ENCODE assay signal across 1 cellular context in the genomic region with DNA sequence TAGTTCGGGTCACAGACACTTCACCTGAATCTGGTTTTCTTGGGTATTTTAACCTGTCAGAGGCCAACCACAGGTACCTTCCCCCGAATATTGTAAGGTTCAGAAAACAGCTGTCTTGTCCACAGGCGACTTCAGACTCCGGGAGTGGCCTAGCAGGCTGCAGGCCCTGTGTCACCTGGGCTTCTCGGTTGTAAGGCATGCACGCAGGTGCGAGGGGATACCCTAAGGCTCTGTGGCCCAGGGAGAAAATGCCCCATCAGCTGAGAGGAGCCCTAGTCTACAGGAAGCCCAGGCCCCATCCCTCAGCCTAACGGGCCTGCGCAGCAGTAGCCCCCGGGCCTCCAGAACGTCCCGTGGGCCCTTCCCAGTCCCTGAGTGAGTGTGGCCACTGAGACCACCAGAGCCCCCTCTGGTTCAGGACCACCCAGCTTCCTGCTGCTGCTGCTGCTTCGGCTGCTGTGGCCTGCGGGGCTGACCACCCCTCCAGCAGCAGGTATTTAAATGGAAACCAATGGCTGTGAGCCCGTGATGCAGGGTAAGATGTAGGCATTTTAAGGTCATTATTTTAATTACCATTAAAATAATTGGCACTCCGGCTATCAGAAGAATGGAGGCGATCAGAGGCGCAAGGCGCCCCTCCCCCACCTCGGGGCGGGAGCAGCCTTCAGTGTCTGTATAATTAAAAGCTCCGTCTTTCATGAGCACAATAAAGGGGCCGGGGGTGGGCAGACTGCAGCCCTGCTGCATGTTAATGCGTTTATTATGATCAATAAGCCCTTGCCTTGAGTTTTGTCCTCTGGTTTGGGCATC.
TF ChIP-seq lines count a peak whose summit lies in the region.

No MANE protein-coding gene starts in this region.

TF ChIP-seq in GM12878, 131 proteins besides CTCF, POLR2A, EP300 and RAD21:
- TF ChIP-seq, protein P1, sequence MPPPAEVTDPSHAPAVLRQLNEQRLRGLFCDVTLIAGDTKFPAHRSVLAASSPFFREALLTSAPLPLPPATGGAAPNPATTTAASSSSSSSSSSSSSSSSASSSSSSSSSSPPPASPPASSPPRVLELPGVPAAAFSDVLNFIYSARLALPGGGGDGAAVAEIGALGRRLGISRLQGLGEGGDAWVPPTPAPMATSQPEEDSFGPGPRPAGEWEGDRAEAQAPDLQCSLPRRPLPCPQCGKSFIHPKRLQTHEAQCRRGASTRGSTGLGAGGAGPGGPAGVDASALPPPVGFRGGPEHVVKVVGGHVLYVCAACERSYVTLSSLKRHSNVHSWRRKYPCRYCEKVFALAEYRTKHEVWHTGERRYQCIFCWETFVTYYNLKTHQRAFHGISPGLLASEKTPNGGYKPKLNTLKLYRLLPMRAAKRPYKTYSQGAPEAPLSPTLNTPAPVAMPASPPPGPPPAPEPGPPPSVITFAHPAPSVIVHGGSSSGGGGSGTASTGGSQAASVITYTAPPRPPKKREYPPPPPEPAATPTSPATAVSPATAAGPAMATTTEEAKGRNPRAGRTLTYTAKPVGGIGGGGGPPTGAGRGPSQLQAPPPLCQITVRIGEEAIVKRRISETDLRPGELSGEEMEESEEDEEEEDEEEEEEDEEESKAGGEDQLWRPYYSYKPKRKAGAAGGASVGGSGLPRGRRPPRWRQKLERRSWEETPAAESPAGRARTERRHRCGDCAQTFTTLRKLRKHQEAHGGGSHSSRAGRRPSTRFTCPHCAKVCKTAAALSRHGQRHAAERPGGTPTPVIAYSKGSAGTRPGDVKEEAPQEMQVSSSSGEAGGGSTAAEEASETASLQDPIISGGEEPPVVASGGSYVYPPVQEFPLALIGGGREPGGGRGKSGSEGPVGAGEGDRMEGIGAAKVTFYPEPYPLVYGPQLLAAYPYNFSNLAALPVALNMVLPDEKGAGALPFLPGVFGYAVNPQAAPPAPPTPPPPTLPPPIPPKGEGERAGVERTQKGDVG (CRISPR knock-in tag; IDR thresholded peaks at IDR 0.05): no peak
- TF ChIP-seq POLR2AphosphoS2 (IDR thresholded peaks at IDR 0.05; ENCODE audit: low read depth, low read length): 0 out of 2 replicates have a peak, but pooled peaks have one; percentile 42
- TF ChIP-seq, protein P2, sequence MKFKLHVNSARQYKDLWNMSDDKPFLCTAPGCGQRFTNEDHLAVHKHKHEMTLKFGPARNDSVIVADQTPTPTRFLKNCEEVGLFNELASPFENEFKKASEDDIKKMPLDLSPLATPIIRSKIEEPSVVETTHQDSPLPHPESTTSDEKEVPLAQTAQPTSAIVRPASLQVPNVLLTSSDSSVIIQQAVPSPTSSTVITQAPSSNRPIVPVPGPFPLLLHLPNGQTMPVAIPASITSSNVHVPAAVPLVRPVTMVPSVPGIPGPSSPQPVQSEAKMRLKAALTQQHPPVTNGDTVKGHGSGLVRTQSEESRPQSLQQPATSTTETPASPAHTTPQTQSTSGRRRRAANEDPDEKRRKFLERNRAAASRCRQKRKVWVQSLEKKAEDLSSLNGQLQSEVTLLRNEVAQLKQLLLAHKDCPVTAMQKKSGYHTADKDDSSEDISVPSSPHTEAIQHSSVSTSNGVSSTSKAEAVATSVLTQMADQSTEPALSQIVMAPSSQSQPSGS (IDR thresholded peaks at IDR 0.05; ENCODE audit: low read length): peak; percentile 9; the same call in 1 of the 2 replicates
- TF ChIP-seq MXI1 (IDR thresholded peaks at IDR 0.05; ENCODE audit: low read depth, low read length): no peak
